ENCODE assay signal across 1 cellular context in the genomic region with DNA sequence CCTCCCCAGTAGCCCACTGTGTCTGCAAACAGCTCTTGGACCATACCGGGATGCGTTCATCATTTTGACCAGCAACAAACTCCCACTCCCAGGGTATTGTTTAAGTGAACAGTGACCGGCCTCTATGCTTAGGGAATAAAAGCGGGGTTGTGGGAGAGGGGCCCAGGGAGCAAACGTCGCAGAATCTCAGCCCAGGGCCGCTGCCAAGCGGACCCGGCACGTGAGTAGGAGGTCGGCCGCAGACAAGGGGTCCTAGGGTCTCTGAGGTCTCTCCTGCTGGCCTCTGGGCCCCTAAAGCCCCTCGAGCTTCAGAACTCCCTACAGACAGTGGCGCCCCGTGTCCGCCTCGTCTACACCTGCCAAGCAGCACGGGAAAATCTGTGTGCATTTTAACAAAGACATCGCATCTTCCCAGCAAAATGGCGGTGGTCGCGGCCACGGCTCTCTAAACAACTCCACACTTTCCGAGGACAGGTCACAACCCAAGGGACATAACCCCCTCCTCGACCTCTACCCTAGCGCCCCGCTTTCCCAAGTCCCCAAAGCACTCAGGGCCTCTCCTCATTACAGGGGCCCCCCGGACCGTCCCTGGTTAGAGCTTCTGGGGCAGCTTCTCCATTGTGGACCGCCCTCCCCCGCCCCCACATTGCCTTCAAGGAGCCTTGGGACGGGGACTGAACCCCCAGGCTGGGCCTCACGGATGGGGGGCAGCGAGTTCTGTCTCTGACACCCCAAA.
TF ChIP-seq lines count a peak whose summit lies in the region.

No MANE protein-coding gene starts in this region.

TF ChIP-seq in SK-N-SH treated with all-trans-retinoic acid at 6 μM for 48 hours, 23 proteins besides CTCF, POLR2A, EP300 and RAD21 (continued from another document):
- TF ChIP-seq, protein P1, sequence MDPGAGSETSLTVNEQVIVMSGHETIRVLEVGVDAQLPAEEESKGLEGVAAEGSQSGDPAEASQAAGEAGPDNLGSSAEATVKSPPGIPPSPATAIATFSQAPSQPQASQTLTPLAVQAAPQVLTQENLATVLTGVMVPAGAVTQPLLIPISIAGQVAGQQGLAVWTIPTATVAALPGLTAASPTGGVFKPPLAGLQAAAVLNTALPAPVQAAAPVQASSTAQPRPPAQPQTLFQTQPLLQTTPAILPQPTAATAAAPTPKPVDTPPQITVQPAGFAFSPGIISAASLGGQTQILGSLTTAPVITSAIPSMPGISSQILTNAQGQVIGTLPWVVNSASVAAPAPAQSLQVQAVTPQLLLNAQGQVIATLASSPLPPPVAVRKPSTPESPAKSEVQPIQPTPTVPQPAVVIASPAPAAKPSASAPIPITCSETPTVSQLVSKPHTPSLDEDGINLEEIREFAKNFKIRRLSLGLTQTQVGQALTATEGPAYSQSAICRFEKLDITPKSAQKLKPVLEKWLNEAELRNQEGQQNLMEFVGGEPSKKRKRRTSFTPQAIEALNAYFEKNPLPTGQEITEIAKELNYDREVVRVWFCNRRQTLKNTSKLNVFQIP (CRISPR knock-in tag; IDR thresholded peaks at IDR 0.05; ENCODE audit: borderline replicate concordance, low read depth), result no peak
- TF ChIP-seq BACH2 (CRISPR knock-in tag; IDR thresholded peaks at IDR 0.05; ENCODE audit: borderline replicate concordance) (no peak), ISL1 (CRISPR knock-in tag; IDR thresholded peaks at IDR 0.05) (no peak), CSDC2 (CRISPR knock-in tag; IDR thresholded peaks at IDR 0.05) (no peak), SNAI2 (CRISPR knock-in tag; IDR thresholded peaks at IDR 0.05) (no peak)
- TF ChIP-seq, protein P2, sequence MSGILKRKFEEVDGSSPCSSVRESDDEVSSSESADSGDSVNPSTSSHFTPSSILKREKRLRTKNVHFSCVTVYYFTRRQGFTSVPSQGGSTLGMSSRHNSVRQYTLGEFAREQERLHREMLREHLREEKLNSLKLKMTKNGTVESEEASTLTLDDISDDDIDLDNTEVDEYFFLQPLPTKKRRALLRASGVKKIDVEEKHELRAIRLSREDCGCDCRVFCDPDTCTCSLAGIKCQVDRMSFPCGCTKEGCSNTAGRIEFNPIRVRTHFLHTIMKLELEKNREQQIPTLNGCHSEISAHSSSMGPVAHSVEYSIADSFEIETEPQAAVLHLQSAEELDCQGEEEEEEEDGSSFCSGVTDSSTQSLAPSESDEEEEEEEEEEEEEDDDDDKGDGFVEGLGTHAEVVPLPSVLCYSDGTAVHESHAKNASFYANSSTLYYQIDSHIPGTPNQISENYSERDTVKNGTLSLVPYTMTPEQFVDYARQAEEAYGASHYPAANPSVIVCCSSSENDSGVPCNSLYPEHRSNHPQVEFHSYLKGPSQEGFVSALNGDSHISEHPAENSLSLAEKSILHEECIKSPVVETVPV (CRISPR knock-in tag; IDR thresholded peaks at IDR 0.05), result no peak
